Comparison of ENCODE assay signal across 8 cellular contexts in the genomic region with DNA sequence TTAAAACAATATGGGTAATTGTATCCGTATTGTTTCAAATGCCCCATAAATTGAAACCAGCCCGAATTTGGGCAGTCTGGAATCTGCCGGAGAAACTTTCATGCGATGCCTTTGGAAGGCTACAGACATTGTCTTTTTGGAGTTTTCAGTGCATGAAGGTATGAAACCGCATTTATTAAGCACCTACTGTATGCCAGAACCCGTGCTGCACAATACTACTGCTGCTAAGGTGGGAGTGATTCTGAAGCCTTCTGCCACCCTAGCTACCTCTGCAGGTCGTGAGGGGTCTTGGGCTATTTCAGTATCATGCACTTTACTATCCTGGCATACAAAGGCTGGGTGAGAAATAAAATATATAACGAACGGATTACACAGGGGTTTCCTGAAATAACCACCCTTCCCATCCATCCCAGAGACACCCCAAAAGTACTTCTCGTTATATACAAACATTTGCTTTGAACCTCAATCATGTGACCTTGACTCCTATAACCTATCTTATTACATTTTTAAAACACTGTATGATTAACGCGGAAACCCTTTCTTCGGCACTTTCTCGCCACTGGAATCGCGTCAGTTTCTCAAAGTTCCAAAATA. TPM values are rescaled to one million over a fixed set of nuclear protein-coding genes. Genes with fewer than 3 reads are reported as not detected.
DNase-seq lines count a peak whose midpoint lies in the region; ATAC-seq and TF ChIP-seq lines count a peak whose summit lies in the region.

No MANE protein-coding gene starts in this region.

- peaks cover 35% of the 10 kb centered on the region for H3K79me2 ChIP-seq in KMS-11 (ENCODE audit: insufficient read depth, low read depth)

- no peaks in the 10 kb centered on the region for H3K9me3 Mint-ChIP-seq in dendritic cell treated with granulocyte-macrophage colony-stimulating factor and Interleukin-4, amounts not matched to agents 40 ng/mL and 50 ng/mL, for 4 days
- peaks cover 0 to 3% of the 10 kb centered on the region in 2 donors for H3K9me3 Mint-ChIP-seq in natural killer cell

- peak overlapping the region; percentile 84 for H3K27ac Mint-ChIP-seq in dendritic cell treated with granulocyte-macrophage colony-stimulating factor and Interleukin-4, amounts not matched to agents 40 ng/mL and 50 ng/mL, for 4 days
- H3K27ac Mint-ChIP-seq in natural killer cell, result peak overlapping the region; percentile 89 to 97

- intact Hi-C loops in dendritic cell treated with granulocyte-macrophage colony-stimulating factor and Interleukin-4, amounts not matched to agents 40 ng/mL and 50 ng/mL, for 4 days (cut with micrococcal nuclease), result no loop called here
- intact Hi-C loops in natural killer cell (cut with micrococcal nuclease), result no loop called here

- peaks cover 8% of the 10 kb centered on the region for H3K36me3 Mint-ChIP-seq in dendritic cell treated with granulocyte-macrophage colony-stimulating factor and Interleukin-4, amounts not matched to agents 40 ng/mL and 50 ng/mL, for 4 days (ENCODE audit: low read depth)
- H3K36me3 Mint-ChIP-seq in natural killer cell, result no peaks in the 10 kb centered on the region

- peaks cover 32% of the 10 kb centered on the region for H3K27me3 Mint-ChIP-seq in dendritic cell treated with granulocyte-macrophage colony-stimulating factor and Interleukin-4, amounts not matched to agents 40 ng/mL and 50 ng/mL, for 4 days
- H3K27me3 Mint-ChIP-seq in natural killer cell (ENCODE audit: low read depth in 2 of 2), result peaks cover 0 to 3% of the 10 kb centered on the region in 2 donors

- H3K4me3 ChIP-seq in BLaER1, result peak overlapping the region; percentile 67
- H3K4me3 ChIP-seq in KMS-11 (IDR thresholded peaks at IDR 0.05; ENCODE audit: insufficient read depth, low read depth, low read length), result no peak overlapping the region

- peaks cover 18% of the 10 kb centered on the region for H3K36me3 ChIP-seq in BLaER1
- peaks cover 5% of the 10 kb centered on the region; the same call in 1 of the 2 replicates for H3K36me3 ChIP-seq in KMS-11 (ENCODE audit: insufficient read depth)

- ATAC-seq in natural killer cell, result no peak

- DNase-seq in natural killer cell (no peak), epidermal melanocyte (ENCODE audit: insufficient read length, low spot score) (no peak), DMS153 (lab: John Stamatoyannopoulos, UW) (no peak), NCI-H1105 treated with DMSO at 0.1 percent for 48 hours (lab: John Stamatoyannopoulos, UW) (no peak), T1000 (lab: John Stamatoyannopoulos, UW) (no peak)

- H3K4me3 Mint-ChIP-seq in dendritic cell treated with granulocyte-macrophage colony-stimulating factor and Interleukin-4, amounts not matched to agents 40 ng/mL and 50 ng/mL, for 4 days, result peak overlapping the region; percentile 91
- H3K4me3 Mint-ChIP-seq in natural killer cell, result peak overlapping the region; percentile 98

- H3K4me2 ChIP-seq in BLaER1, result peak overlapping the region; percentile 94
- peak overlapping the region; percentile 89 for H3K4me2 ChIP-seq in KMS-11

- H4K20me1 ChIP-seq in BLaER1, result peaks cover 13% of the 10 kb centered on the region
- no peaks in the 10 kb centered on the region for H4K20me1 ChIP-seq in KMS-11 (ENCODE audit: insufficient read depth)

- H3K27me3 ChIP-seq in BLaER1 (no peaks in the 10 kb centered on the region), KMS-11 (ENCODE audit: insufficient read depth, low read depth) (no peaks in the 10 kb centered on the region)

- H3K4me1 ChIP-seq in BLaER1 (peaks cover 15% of the 10 kb centered on the region), KMS-11 (ENCODE audit: low read depth, poor library complexity, severe bottlenecking) (peaks cover 23% of the 10 kb centered on the region)

- peaks cover 11% of the 10 kb centered on the region for H3K9me3 ChIP-seq in BLaER1

- H3K4me1 Mint-ChIP-seq in dendritic cell treated with granulocyte-macrophage colony-stimulating factor and Interleukin-4, amounts not matched to agents 40 ng/mL and 50 ng/mL, for 4 days (ENCODE audit: low read depth), result peaks cover 28% of the 10 kb centered on the region
- peaks cover 34 to 35% of the 10 kb centered on the region in 2 donors for H3K4me1 Mint-ChIP-seq in natural killer cell

- H3K9ac ChIP-seq in BLaER1 (peak overlapping the region; percentile 78), KMS-11 (peak overlapping the region; percentile 70; the same call in 1 of the 2 replicates)

- H3K27ac ChIP-seq in BLaER1 (peak overlapping the region; percentile 70), KMS-11 (peak overlapping the region; percentile 34; the same call in 1 of the 2 replicates)

- H2AFZ ChIP-seq in KMS-11 (ENCODE audit: low read depth), result peak overlapping the region; percentile 81

- TF ChIP-seq CTCF in KMS-11 (conservative IDR thresholded peaks at IDR 0.05; ENCODE audit: low read depth, low read length) (no peak), natural killer cell (IDR thresholded peaks at IDR 0.05) (no peak)

RNA-seq across cellular contexts. Expression of a gene that starts 1.0 kb away (rescaled TPM):
- 100 to 1,000 TPM in 1 of 3 donors, 10 to 100 TPM in 2; 95.5 to 145 (median 96.8) TPM for total RNA-seq in natural killer cell
